ENCODE assay signal across 26 cellular contexts in genomic region chr4:107603430-107603829, GRCh38.
DNase-seq lines count a peak whose midpoint lies in the region; ATAC-seq and TF ChIP-seq lines count a peak whose summit lies in the region.
"Had no signal": no experiment of that assay in that cellular context is flagged by ENCODE, and none has a peak within 500 bp of the region (broad histone marks: within the 10 kb centered on the region; RNA-seq: fewer than 3 reads in every experiment).

No MANE protein-coding gene starts in this region.

- H3K27ac ChIP-seq in IMR-90 (ENCODE audit: insufficient read depth, low read length) (no peak overlapping the region), muscle layer of colon (ENCODE audit: low read depth, low read length) (peak overlapping the region; percentile 70), substantia nigra (ENCODE audit: low read depth, low read length, poor library complexity, severe bottlenecking) (no peak overlapping the region), gastroesophageal sphincter (no peak overlapping the region)
- H3K27ac ChIP-seq: A549; BLaER1 treated with 17β-estradiol and CSF1 and Interleukin-3, amounts not matched to agents 10 nM and 100 nM; neutrophil; right atrium auricular region had no signal

- H3K4me3 ChIP-seq in AG10803 (ENCODE audit: low read length): no peak overlapping the region
- H3K4me3 ChIP-seq in IMR-90 (ENCODE audit: insufficient read depth, low read depth, low read length): no peak overlapping the region
- H3K4me3 ChIP-seq in astrocyte of the spinal cord (ENCODE audit: low read depth, low read length): no peak overlapping the region
- H3K4me3 ChIP-seq in muscle layer of colon (ENCODE audit: low read depth in 1 of 2, low read length in 2 of 2): peak overlapping the region in 1 of 2 donors; percentile 47
- no peak overlapping the region for H3K4me3 ChIP-seq in gastroesophageal sphincter
- H3K4me3 ChIP-seq: A549; BLaER1 treated with 17β-estradiol and CSF1 and Interleukin-3, amounts not matched to agents 10 nM and 100 nM; right atrium auricular region had no signal

- H2AK5ac ChIP-seq in IMR-90 (ENCODE audit: low read depth, low read length): no peak overlapping the region

- no peaks in the 10 kb centered on the region for H3K79me1 ChIP-seq in IMR-90 (ENCODE audit: low read depth in 1 of 2, low read length in 2 of 2)

- peak overlapping the region; percentile 55; the same call in 1 of the 2 replicates for H3K4me2 ChIP-seq in IMR-90 (ENCODE audit: low read depth, low read length)
- H3K4me2 ChIP-seq: A549; BLaER1 treated with 17β-estradiol and CSF1 and Interleukin-3, amounts not matched to agents 10 nM and 100 nM; SK-N-SH had no signal

- no peak overlapping the region for H3K27ac Mint-ChIP-seq in activated naive CD4-positive, alpha-beta T cell treated with anti-CD3 and anti-CD28 coated beads, Interleukin-2, amount 50 U/mL, for 72 hours
- H3K27ac Mint-ChIP-seq: activated CD8-positive, alpha-beta T cell treated with anti-CD3 and anti-CD28 coated beads, Interleukin-2, amount 10 ng/mL, durations not matched to agents 7 days and 5 days; activated naive CD4-positive, alpha-beta T cell treated with anti-CD3 and anti-CD28 coated beads, Interleukin-2, amount 10 ng/mL, durations not matched to agents 7 days and 5 days; brain had no signal

- TF ChIP-seq CTCF in AG10803 (conservative IDR thresholded peaks at IDR 0.05; ENCODE audit: low read length) (no peak), IMR-90 (conservative IDR thresholded peaks at IDR 0.05; ENCODE audit: low read depth, low read length) (no peak), astrocyte of the spinal cord (IDR thresholded peaks at IDR 0.05; ENCODE audit: low read depth, low read length) (no peak), gastroesophageal sphincter (IDR thresholded peaks at IDR 0.05) (no peak)

- no peak for TF ChIP-seq EP300 in gastroesophageal sphincter (IDR thresholded peaks at IDR 0.05)

- TF ChIP-seq POLR2A in IMR-90 (IDR thresholded peaks at IDR 0.05; ENCODE audit: low read depth, low read length) (no peak), gastroesophageal sphincter (IDR thresholded peaks at IDR 0.05) (no peak)

- CTCF ChIA-PET in IMR-90 (lab: Yijun Ruan, JAX): interaction anchor here (0.8 kb wide), 1 partner anchor 16 kb away, joined by 3 read pairs; no protein-coding TSS in a partner anchor

- H2BK20ac ChIP-seq in IMR-90 (ENCODE audit: low read depth, low read length): no peak overlapping the region

- H2AK9ac ChIP-seq in IMR-90 (replicated peaks; ENCODE audit: low read depth, low read length, poor library complexity): no peak overlapping the region

- H2AFZ ChIP-seq in IMR-90 (replicated peaks; ENCODE audit: low read length, poor library complexity): no peak overlapping the region

- POLR2A ChIA-PET in IMR-90 (lab: Charles Lee; ENCODE audit: unreplicated experiment): no interaction called here

- TF ChIP-seq RAD21 in IMR-90 (IDR thresholded peaks at IDR 0.05; ENCODE audit: low read length): no peak

- no peaks in the 10 kb centered on the region for H3K27me3 ChIP-seq in IMR-90 (ENCODE audit: control insufficient read depth, insufficient read depth, low read length)
- H3K27me3 ChIP-seq in muscle layer of colon (ENCODE audit: control insufficient read depth in 1 of 2, insufficient read depth in 2 of 2, low read length in 2 of 2): no peaks in the 10 kb centered on the region
- no peaks in the 10 kb centered on the region for H3K27me3 ChIP-seq in gastroesophageal sphincter
- H3K27me3 ChIP-seq: BLaER1 treated with 17β-estradiol and CSF1 and Interleukin-3, amounts not matched to agents 10 nM and 100 nM; neutrophil; right atrium auricular region had no signal

- no peaks in the 10 kb centered on the region for H3K9me3 Mint-ChIP-seq in activated naive CD4-positive, alpha-beta T cell treated with anti-CD3 and anti-CD28 coated beads, Interleukin-2, amount 50 U/mL, for 72 hours
- H3K9me3 Mint-ChIP-seq: activated naive CD4-positive, alpha-beta T cell treated with anti-CD3 and anti-CD28 coated beads, Interleukin-2, amount 10 ng/mL, durations not matched to agents 7 days and 5 days; brain had no signal

- no peak overlapping the region for H3K14ac ChIP-seq in IMR-90 (replicated peaks; ENCODE audit: low read depth, low read length)

- peaks cover 10% of the 10 kb centered on the region for H3K4me1 ChIP-seq in IMR-90 (ENCODE audit: control insufficient read depth, insufficient read depth, low read length)
- H3K4me1 ChIP-seq in muscle layer of colon (ENCODE audit: insufficient read depth, low read length): peaks cover 23% of the 10 kb centered on the region
- no peaks in the 10 kb centered on the region for H3K4me1 ChIP-seq in gastroesophageal sphincter
- H3K4me1 ChIP-seq: A549, right atrium auricular region had no signal

- no peak overlapping the region for H2BK15ac ChIP-seq in IMR-90 (ENCODE audit: low read depth, low read length)

- H3K9me3 ChIP-seq in IMR-90 (ENCODE audit: control insufficient read depth, insufficient read depth, low read length): no peaks in the 10 kb centered on the region
- H3K9me3 ChIP-seq in muscle layer of colon (ENCODE audit: low read length): no peaks in the 10 kb centered on the region
- H3K9me3 ChIP-seq in gastroesophageal sphincter: no peaks in the 10 kb centered on the region
- H3K9me3 ChIP-seq: A549; BLaER1 treated with 17β-estradiol and CSF1 and Interleukin-3, amounts not matched to agents 10 nM and 100 nM; neutrophil; right atrium auricular region; SK-N-SH had no signal

- no peak overlapping the region for H3K4ac ChIP-seq in IMR-90 (ENCODE audit: low read depth, low read length)

- H3K9ac ChIP-seq in IMR-90 (ENCODE audit: low read depth, low read length): no peak overlapping the region
- no peak overlapping the region for H3K9ac ChIP-seq in muscle layer of colon (ENCODE audit: low read length)
- H3K9ac ChIP-seq: BLaER1 treated with 17β-estradiol and CSF1 and Interleukin-3, amounts not matched to agents 10 nM and 100 nM; SK-N-SH had no signal

- no TSS peak for BruUV-seq in IMR-90 (replicated peaks; lab: Mats Ljungman, UMichigan)

- H3K36me3 ChIP-seq in IMR-90 (ENCODE audit: control insufficient read depth, insufficient read depth, low read length) (no peaks in the 10 kb centered on the region), muscle layer of colon (ENCODE audit: insufficient read depth, low read length) (no peaks in the 10 kb centered on the region), gastroesophageal sphincter (no peaks in the 10 kb centered on the region)
- H3K36me3 ChIP-seq: BLaER1 treated with 17β-estradiol and CSF1 and Interleukin-3, amounts not matched to agents 10 nM and 100 nM; neutrophil; right atrium auricular region had no signal

- peak; percentile 47 for DNase-seq in AG10803 (ENCODE audit: low read depth)
- DNase-seq in IMR-90: peak; percentile 54
- DNase-seq in astrocyte of the spinal cord (ENCODE audit: low read depth, low spot score): peak; percentile 58
- DNase-seq in substantia nigra (lab: John Stamatoyannopoulos, UW): no peak
- no peak for DNase-seq in activated naive CD4-positive, alpha-beta T cell treated with anti-CD3 and anti-CD28 coated beads, Interleukin-2, amount 50 U/mL, for 72 hours (ENCODE audit: low spot score in 2 of 2)
- DNase-seq: activated CD4-positive, CD25-positive, alpha-beta regulatory T cell; activated CD8-positive, alpha-beta T cell treated with anti-CD3 and anti-CD28 coated beads, Interleukin-2, amount 10 ng/mL, durations not matched to agents 7 days and 5 days; activated naive CD4-positive, alpha-beta T cell treated with anti-CD3 and anti-CD28 coated beads, Interleukin-2, amount 10 ng/mL, durations not matched to agents 7 days and 5 days; activated T-cell treated with anti-CD3 and anti-CD28 coated beads, Interleukin-2, amount 50 U/mL, for 1 hour; foreskin melanocyte; hypothalamus; islet precursor cell; KBM-7; NCI-H1092; NCI-H1930; NCI-H446; RPMI8226; SK-N-SH had no signal

- no CpG with 5 or more reads among the region's 4 CpGs for WGBS in IMR-90 (ENCODE audit: extremely low coverage in 2 of 2, insufficient read length in 1 of 2), 2 experiments
- WGBS in gastroesophageal sphincter (ENCODE audit: low coverage in 1 of 2), 2 donors: 65 to 77% methylated on average over 4 of the region's 4 CpGs

- no peak overlapping the region for H4K8ac ChIP-seq in IMR-90 (ENCODE audit: low read depth in 2 of 2, low read length in 2 of 2)

- H3K36me3 Mint-ChIP-seq in activated naive CD4-positive, alpha-beta T cell treated with anti-CD3 and anti-CD28 coated beads, Interleukin-2, amount 50 U/mL, for 72 hours: no peaks in the 10 kb centered on the region
- H3K36me3 Mint-ChIP-seq: activated naive CD4-positive, alpha-beta T cell treated with anti-CD3 and anti-CD28 coated beads, Interleukin-2, amount 10 ng/mL, durations not matched to agents 7 days and 5 days; brain had no signal

- peak overlapping the region; percentile 64; the same call in 1 of the 2 replicates for H3K18ac ChIP-seq in IMR-90 (ENCODE audit: low read depth, low read length)

- H4K20me1 ChIP-seq in IMR-90 (ENCODE audit: insufficient read depth, low read length): no peaks in the 10 kb centered on the region
- H4K20me1 ChIP-seq: BLaER1 treated with 17β-estradiol and CSF1 and Interleukin-3, amounts not matched to agents 10 nM and 100 nM had no signal

- peak overlapping the region; percentile 44; the same call in 1 of the 2 replicates for H2BK120ac ChIP-seq in IMR-90 (ENCODE audit: low read depth, low read length)

- H4K5ac ChIP-seq in IMR-90 (ENCODE audit: low read depth, low read length): no peak overlapping the region; the same call in 1 of the 2 replicates

- no peak overlapping the region for H4K91ac ChIP-seq in IMR-90 (ENCODE audit: insufficient read depth, low read depth, low read length)

- H2BK5ac ChIP-seq in IMR-90 (ENCODE audit: low read depth, low read length, poor library complexity, severe bottlenecking): no peak overlapping the region

- ATAC-seq in IMR-90 (ENCODE audit: low read depth) (peak; percentile 67), gastroesophageal sphincter (no peak), GM19467 (IDR thresholded peaks at IDR 0.05; ENCODE audit: unreplicated experiment) (no peak)
- ATAC-seq in activated naive CD4-positive, alpha-beta T cell treated with anti-CD3 and anti-CD28 coated beads, Interleukin-2, amount 50 U/mL, for 72 hours: no peak
- ATAC-seq: A549; activated CD8-positive, alpha-beta T cell treated with anti-CD3 and anti-CD28 coated beads, Interleukin-2, amount 10 ng/mL, durations not matched to agents 7 days and 5 days had no signal

- H3K23ac ChIP-seq in IMR-90 (ENCODE audit: low read depth, low read length): no peak overlapping the region

- 0 out of 2 replicates have a peak, but pooled peaks cover 5% of the 10 kb centered on the region for H3K9me1 ChIP-seq in IMR-90 (ENCODE audit: insufficient read depth, low read length)

- H3K56ac ChIP-seq in IMR-90 (ENCODE audit: extremely low read depth, insufficient read depth, low read length): no peak overlapping the region

- dilution Hi-C loops in IMR-90 (cut with HindIII; ENCODE audit: low sequenced_read_pairs, unreplicated experiment): no loop called here

- in situ Hi-C loops in IMR-90 (cut with MboI; ENCODE audit: low sequenced_read_pairs) (no loop called here), astrocyte of the spinal cord (cut with HindIII; ENCODE audit: low sequenced_read_pairs) (no loop called here)

- intact Hi-C loops in IMR-90 (cut with micrococcal nuclease): no loop called here

TF ChIP-seq in IMR-90, 13 proteins besides CTCF, POLR2A, EP300 and RAD21 (continues in another document):
- no peak for TF ChIP-seq RCOR1 (IDR thresholded peaks at IDR 0.05; ENCODE audit: insufficient replicate concordance, low read length)

Comparison
In these comparisons a context has a peak if more than half of its experiments do, and no peak if none do; other contexts are left out.
1. DNase-seq: peak in AG10803 (single experiment), IMR-90 (single experiment) and astrocyte of the spinal cord (single experiment); none in substantia nigra (0 of 49) and activated naive CD4-positive, alpha-beta T cell treated with anti-CD3 and anti-CD28 coated beads, Interleukin-2, amount 50 U/mL, for 72 hours (0 of 2).